ENCODE assay signal across 16 cellular contexts in genomic region chr3:95177096-95177495, GRCh38.
"Had no signal": no experiment of that assay in that cellular context is flagged by ENCODE, and none has a peak within 500 bp of the region (broad histone marks: within the 10 kb centered on the region; RNA-seq: fewer than 3 reads in every experiment).

No MANE protein-coding gene starts in this region.

- DNase-seq: dermis blood vessel endothelial cell; esophagus squamous epithelium; foreskin fibroblast; glutamatergic neuron; immature natural killer cell; left ventricle myocardium inferior; lower lobe of right lung; natural killer cell; ovary; sigmoid colon; stimulated activated CD4-positive, alpha-beta T cell treated with anti-CD3 and anti-CD28 coated beads, Interleukin-2, amount 100 ng/mL, for 24 hours; stimulated activated CD4-positive, alpha-beta T cell treated with anti-CD3 and anti-CD28 coated beads, Interleukin-4, amount 100 ng/mL, for 4 hours; stimulated activated naive B cell treated with anti-CD40 and anti-IgM and Interleukin-4, amounts not matched to agents 10 μg/mL and 1 μg/mL and 100 μg/mL, for 72 hours; stimulated activated naive CD8-positive, alpha-beta T cell treated with anti-CD3 and anti-CD28 coated beads, Interleukin-15, amount 100 ng/mL, for 72 hours; testis had no signal

- ATAC-seq: gastroesophageal sphincter; lower lobe of right lung; natural killer cell; stimulated activated naive B cell treated with anti-CD40 and anti-IgM and Interleukin-4, amounts not matched to agents 10 μg/mL and 1 μg/mL and 100 μg/mL, for 72 hours; stimulated activated naive CD8-positive, alpha-beta T cell treated with anti-CD3 and anti-CD28 coated beads, Interleukin-15, amount 100 ng/mL, for 72 hours had no signal
